9 cellular contexts compared by ENCODE assay signal in the genomic region with DNA sequence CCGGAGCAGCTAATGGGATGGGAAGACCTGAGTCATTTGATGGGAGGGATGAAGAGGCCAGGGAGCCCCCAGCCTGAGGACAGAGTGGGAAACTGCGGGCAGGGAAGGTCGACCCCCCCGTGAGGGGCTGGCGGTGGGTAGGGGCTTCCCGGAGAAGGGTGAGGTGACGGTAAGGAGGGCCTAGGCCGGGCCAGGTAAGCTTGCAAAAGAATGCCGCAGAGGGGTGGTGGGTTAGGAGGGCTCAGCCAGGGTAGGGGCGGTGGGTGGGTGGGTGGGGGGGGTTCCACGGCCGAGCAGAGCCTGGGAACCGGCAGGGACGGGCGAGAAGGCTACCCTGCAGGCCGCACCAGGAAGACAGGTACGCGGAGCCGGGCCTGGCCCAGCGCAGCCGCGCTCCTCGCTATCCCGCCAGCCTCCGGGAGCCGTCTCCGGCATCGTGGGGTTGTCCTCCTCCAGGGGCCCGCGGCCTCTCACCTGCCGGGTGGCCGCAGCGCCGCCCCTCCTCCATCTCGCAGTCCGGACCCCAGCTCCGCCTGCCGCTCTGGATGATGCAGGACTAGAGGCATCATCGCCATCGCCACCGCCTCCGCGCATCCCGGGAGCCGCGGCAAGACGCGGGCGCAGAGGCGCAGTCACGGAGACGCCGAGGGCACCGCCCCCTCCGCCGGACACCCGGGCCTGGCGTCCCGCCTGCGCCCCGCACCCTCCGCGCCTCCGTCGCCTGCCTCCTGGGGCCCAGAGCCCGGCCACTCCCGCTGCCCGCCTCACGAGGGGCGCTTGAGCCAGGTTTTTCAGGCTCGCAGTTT. TPM values are rescaled to one million over a fixed set of nuclear protein-coding genes. Genes with fewer than 3 reads are reported as not detected.
DNase-seq lines count a peak whose midpoint lies in the region; ATAC-seq and TF ChIP-seq lines count a peak whose summit lies in the region.
"Had no signal": no experiment of that assay in that cellular context is flagged by ENCODE, and none has a peak within 500 bp of the region (broad histone marks: within the 10 kb centered on the region; RNA-seq: fewer than 3 reads in every experiment).

TSS of gene GPR75 (minus strand) at position 614 of the 806 bp plus-strand sequence. CDS start 5,211 bp downstream, outside the sequence.

- POLR2A ChIA-PET in AG04450 (lab: Yijun Ruan, JAX), result no interaction called here

- TF ChIP-seq CTCF in AG04450 (IDR thresholded peaks at IDR 0.05; ENCODE audit: low read depth, low read length) (no peak), ascending aorta (IDR thresholded peaks at IDR 0.05) (no peak), left ventricle myocardium inferior (IDR thresholded peaks at IDR 0.05; ENCODE audit: borderline replicate concordance) (no peak), omental fat pad (IDR thresholded peaks at IDR 0.05) (no peak)

- H3K9me3 ChIP-seq in AG04450 (ENCODE audit: control insufficient read depth, insufficient read depth, low read length), result no peaks in the 10 kb centered on the region
- H3K9me3 ChIP-seq in ascending aorta, result no peaks in the 10 kb centered on the region
- no peaks in the 10 kb centered on the region for H3K9me3 ChIP-seq in left ventricle myocardium inferior (replicated peaks)

- H3K4me1 ChIP-seq in ascending aorta (peaks cover 0 to 3% of the 10 kb centered on the region in 2 donors), left ventricle myocardium inferior (peaks cover 20% of the 10 kb centered on the region)

- peaks cover 8% of the 10 kb centered on the region in 2 donors for H3K36me3 ChIP-seq in ascending aorta
- peaks cover 18% of the 10 kb centered on the region for H3K36me3 ChIP-seq in left ventricle myocardium inferior

- intact Hi-C loops in ascending aorta (cut with DNase I), result no loop called here
- intact Hi-C loops in left ventricle myocardium inferior (cut with micrococcal nuclease), result no loop called here

- no peak within 1 kb of the TSS for H3K27ac ChIP-seq in AG04450 (ENCODE audit: low read depth, low read length)
- no peak within 1 kb of the TSS for H3K27ac ChIP-seq in ascending aorta
- no peak within 1 kb of the TSS for H3K27ac ChIP-seq in left ventricle myocardium inferior (replicated peaks)

- no peak for DNase-seq in AG04450 (ENCODE audit: low read depth, low spot score)
- peak in 1 of 2 donors; percentile 65 for DNase-seq in ascending aorta (ENCODE audit: low spot score in 2 of 2)
- DNase-seq in left ventricle myocardium inferior, result peak; percentile 29
- DNase-seq in omental fat pad (ENCODE audit: low spot score), result no peak
- DNase-seq in CD1c-positive myeloid dendritic cell (ENCODE audit: extremely low spot score), result no peak
- DNase-seq: CD4-positive, CD25-positive, alpha-beta regulatory T cell had no signal

- CTCF ChIA-PET in AG04450 (lab: Charles Lee), result interaction anchor here (0.5 to 0.6 kb wide), 2 partner anchors 77 to 1049 kb away, joined by 3 read pairs; no protein-coding TSS in a partner anchor

- ATAC-seq in omental fat pad (ENCODE audit: low FRiP score) (peak; percentile 85), HG03439 (IDR thresholded peaks at IDR 0.05; ENCODE audit: unreplicated experiment) (no peak), GM18502 (IDR thresholded peaks at IDR 0.05; ENCODE audit: poor library complexity, unreplicated experiment) (no peak), GM18867 (IDR thresholded peaks at IDR 0.05; ENCODE audit: unreplicated experiment) (no peak)

- H3K27me3 ChIP-seq in AG04450 (ENCODE audit: control insufficient read depth, insufficient read depth, low read length), result no peaks in the 10 kb centered on the region
- no peaks in the 10 kb centered on the region for H3K27me3 ChIP-seq in ascending aorta
- H3K27me3 ChIP-seq in left ventricle myocardium inferior (ENCODE audit: low read depth), result no peaks in the 10 kb centered on the region

- H3K4me3 ChIP-seq in AG04450 (ENCODE audit: low read depth, low read length), result peak within 1 kb of the TSS; percentile 46
- peak within 1 kb of the TSS; percentile 70 to 72 for H3K4me3 ChIP-seq in ascending aorta
- H3K4me3 ChIP-seq in left ventricle myocardium inferior, result peak within 1 kb of the TSS; percentile 54

RNA-seq across cellular contexts. Expression of gene GPR75, which starts in this region (rescaled TPM):
- 1.8 and 2.0 TPM in 2 replicates for polyA plus RNA-seq in AG04450 (2011; rRNA removed)
- polyA minus RNA-seq in AG04450 (2011; rRNA and poly(A)+ RNA removed), result 2.9 and 4.5 TPM in 2 replicates
- total RNA-seq in ascending aorta (0.21 TPM), left ventricle myocardium inferior (0.82 TPM), omental fat pad (10 to 100 TPM in 1 of 4 donors, 1 to 10 TPM in 3; 2.0 to 12.1 (median 7.6) TPM)
- polyA plus RNA-seq: CD4-positive, CD25-positive, alpha-beta regulatory T cell had no signal

Comparison
In these comparisons a context has a peak if more than half of its experiments do, and no peak if none do; other contexts are left out.
1. Peak in DNase-seq and H3K4me3 ChIP-seq in left ventricle myocardium inferior; RNA of the gene not detected or under 1 TPM.